8 cellular contexts compared by ENCODE assay signal in genomic region chr9:95316274-95316673, GRCh38. TPM values are rescaled to one million over a fixed set of nuclear protein-coding genes. Genes with fewer than 3 reads are reported as not detected.
DNase-seq lines count a peak whose midpoint lies in the region; ATAC-seq, FAIRE-seq and TF ChIP-seq lines count a peak whose summit lies in the region.

No MANE protein-coding gene starts in this region.

- TF ChIP-seq RAD21 in IMR-90 (IDR thresholded peaks at IDR 0.05; ENCODE audit: low read length), result no peak
- no peak for TF ChIP-seq RAD21 in GM12878 (IDR thresholded peaks at IDR 0.05; ENCODE audit: insufficient read depth, low read depth, low read length)

- dilution Hi-C loops in IMR-90 (cut with HindIII; ENCODE audit: low sequenced_read_pairs, unreplicated experiment), result no loop called here

- peak overlapping the region; percentile 79 to 100 for H4K8ac ChIP-seq in IMR-90 (ENCODE audit: low read depth in 2 of 2, low read length in 2 of 2)

- peak overlapping the region; percentile 70 for H3K18ac ChIP-seq in IMR-90 (ENCODE audit: low read depth, low read length)

- DNase-seq in AG04450 (ENCODE audit: low read depth, low spot score), result no peak
- no peak for DNase-seq in IMR-90
- DNase-seq in GM12878 (ENCODE audit: low read depth, low spot score), result no peak
- DNase-seq in NCI-H2107 (lab: John Stamatoyannopoulos, UW), result no peak
- no peak for DNase-seq in T-helper 9 cell
- no peak for DNase-seq in kidney glomerular epithelial cell (lab: John Stamatoyannopoulos, UW)
- no peak for DNase-seq in midbrain (lab: John Stamatoyannopoulos, UW)

- H4K20me1 ChIP-seq in IMR-90 (ENCODE audit: insufficient read depth, low read length) (no peaks in the 10 kb centered on the region), GM12878 (ENCODE audit: control insufficient read depth, insufficient read depth) (no peaks in the 10 kb centered on the region)

- H3K14ac ChIP-seq in IMR-90 (replicated peaks; ENCODE audit: low read depth, low read length), result peak overlapping the region; percentile 50

- ATAC-seq in IMR-90 (ENCODE audit: low read depth), result no peak
- ATAC-seq in GM12878, result no peak

- SMC1A ChIA-PET in GM12878 (lab: Charles Lee; ENCODE audit: uncharacterized antibody, unreplicated experiment), result interaction anchor here (0.8 to 1.5 kb wide), 3 partner anchors 11 to 35 kb away, joined by 3 read pairs; no protein-coding TSS in a partner anchor

- no peak overlapping the region for H3K27ac ChIP-seq in AG04450 (ENCODE audit: low read depth, low read length)
- H3K27ac ChIP-seq in IMR-90 (ENCODE audit: insufficient read depth, low read length), result peak overlapping the region; percentile 90; the same call in 1 of the 2 replicates
- H3K27ac ChIP-seq in GM12878 (ENCODE audit: control insufficient read depth, insufficient read depth), result peak overlapping the region; percentile 46; the same call in 1 of the 2 replicates

- H3K9ac ChIP-seq in IMR-90 (ENCODE audit: low read depth, low read length) (peak overlapping the region; percentile 96), GM12878 (ENCODE audit: control insufficient read depth, insufficient read depth, low read length) (peak overlapping the region; percentile 86)

- H2BK15ac ChIP-seq in IMR-90 (ENCODE audit: low read depth, low read length), result 0 out of 3 replicates have a peak overlapping the region, but pooled peaks have one; percentile 42

- H3K4me1 ChIP-seq in IMR-90 (ENCODE audit: control insufficient read depth, insufficient read depth, low read length), result peaks cover 4% of the 10 kb centered on the region
- H3K4me1 ChIP-seq in GM12878 (ENCODE audit: control insufficient read depth, insufficient read depth, low read length), result peaks cover 7% of the 10 kb centered on the region
- peaks cover 14% of the 10 kb centered on the region for H3K4me1 ChIP-seq in mononuclear cell (ENCODE audit: insufficient read depth, low read length)

- 14% methylated on average over 1 of the region's 3 CpGs; no CpG with 5 or more reads in 1 of the 2 experiments for WGBS in IMR-90 (ENCODE audit: extremely low coverage in 2 of 2, insufficient read length in 1 of 2), 2 experiments
- 55% methylated on average over 3 of the region's 3 CpGs for WGBS in GM12878 (ENCODE audit: insufficient coverage, insufficient replicate concordance, low lambda C conversion rate, missing lambda C conversion rate)

- peak overlapping the region; percentile 51; the same call in 1 of the 2 replicates for H2BK120ac ChIP-seq in IMR-90 (ENCODE audit: low read depth, low read length)

- TF ChIP-seq EP300 in GM12878 (IDR thresholded peaks at IDR 0.05; ENCODE audit: borderline replicate concordance in 1 of 2, control insufficient read depth in 1 of 2, low read depth in 2 of 2, low read length in 2 of 2), result no peak

- RAD21 ChIA-PET in GM12878 (lab: Charles Lee; ENCODE audit: unreplicated experiment), result interaction anchor here (1.1 to 1.3 kb wide), 2 partner anchors 51 to 112 kb away, joined by 3 to 5 read pairs; no protein-coding TSS in a partner anchor

- H2AFZ ChIP-seq in IMR-90 (replicated peaks; ENCODE audit: low read length, poor library complexity) (no peak overlapping the region), GM12878 (ENCODE audit: control insufficient read depth, low read depth, low read length) (peak overlapping the region; percentile 77)

- FAIRE-seq in GM12878 (lab: Jason Lieb, UNC), result no peak

- H3K27me3 ChIP-seq in AG04450 (ENCODE audit: control insufficient read depth, insufficient read depth, low read length) (no peaks in the 10 kb centered on the region), IMR-90 (ENCODE audit: control insufficient read depth, insufficient read depth, low read length) (no peaks in the 10 kb centered on the region), GM12878 (replicated peaks in 1 of 2; ENCODE audit: control insufficient read depth in 2 of 2, insufficient read depth in 2 of 2, low read length in 1 of 2) (no peaks in the 10 kb centered on the region), mononuclear cell (ENCODE audit: insufficient read depth, low read length) (peaks cover 10% of the 10 kb centered on the region)

- H3K4me3 ChIP-seq in AG04450 (ENCODE audit: low read depth, low read length), result peak overlapping the region; percentile 88
- H3K4me3 ChIP-seq in IMR-90 (ENCODE audit: insufficient read depth, low read depth, low read length), result peak overlapping the region; percentile 99
- H3K4me3 ChIP-seq in GM12878, result peak overlapping the region; percentile 78
- peak overlapping the region; percentile 98 for H3K4me3 ChIP-seq in mononuclear cell (ENCODE audit: low read length)

- H2BK20ac ChIP-seq in IMR-90 (ENCODE audit: low read depth, low read length), result no peak overlapping the region; the same call in 1 of the 2 replicates

- H3K56ac ChIP-seq in IMR-90 (ENCODE audit: extremely low read depth, insufficient read depth, low read length), result peak overlapping the region; percentile 93

- H3K9me1 ChIP-seq in IMR-90 (ENCODE audit: insufficient read depth, low read length), result peaks cover 10% of the 10 kb centered on the region; the same call in 1 of the 2 replicates

- peaks cover 3% of the 10 kb centered on the region for H3K79me2 ChIP-seq in GM12878 (ENCODE audit: control insufficient read depth, insufficient read depth, low read length)

- no peak for TF ChIP-seq CTCF in AG04450 (IDR thresholded peaks at IDR 0.05; ENCODE audit: low read depth, low read length)
- no peak for TF ChIP-seq CTCF in IMR-90 (conservative IDR thresholded peaks at IDR 0.05; ENCODE audit: low read depth, low read length)
- TF ChIP-seq CTCF in GM12878 (IDR thresholded peaks at IDR 0.05 in 2 of 3, conservative IDR thresholded peaks at IDR 0.05 in 1 of 3; ENCODE audit: control insufficient read depth in 2 of 3, extremely low read depth in 1 of 3, insufficient read depth in 1 of 3, low read depth in 3 of 3, low read length in 3 of 3), result no peak

- H3K23ac ChIP-seq in IMR-90 (ENCODE audit: low read depth, low read length), result peak overlapping the region; percentile 95

- intact Hi-C loops in IMR-90 (cut with micrococcal nuclease), result loop anchor here (2.0 to 5.0 kb wide), 4 partner anchors 147 to 901 kb away; partner anchors contain the start of gene ERCC6L2
- intact Hi-C loops in GM12878 (cut with micrococcal nuclease; ENCODE audit: unreplicated experiment), result loop anchor here (2.0 kb wide), 1 partner anchor 191 kb away; no protein-coding TSS in a partner anchor

- BruUV-seq in IMR-90 (replicated peaks; lab: Mats Ljungman, UMichigan), result no TSS peak
- no TSS peak for BruUV-seq in GM12878 (replicated peaks; lab: Mats Ljungman, UMichigan)

- peaks cover 13 to 36% of the 10 kb centered on the region in 2 experiments for H3K79me1 ChIP-seq in IMR-90 (ENCODE audit: low read depth in 1 of 2, low read length in 2 of 2)

- H2AK9ac ChIP-seq in IMR-90 (replicated peaks; ENCODE audit: low read depth, low read length, poor library complexity), result peak overlapping the region; percentile 4

- H4K5ac ChIP-seq in IMR-90 (ENCODE audit: low read depth, low read length), result peak overlapping the region; percentile 86

- peak overlapping the region; percentile 57 for H2BK5ac ChIP-seq in IMR-90 (ENCODE audit: low read depth, low read length, poor library complexity, severe bottlenecking)

- no peaks in the 10 kb centered on the region for H3K36me3 ChIP-seq in IMR-90 (ENCODE audit: control insufficient read depth, insufficient read depth, low read length)
- no peaks in the 10 kb centered on the region for H3K36me3 ChIP-seq in GM12878 (ENCODE audit: control insufficient read depth in 2 of 2, insufficient read depth in 2 of 2, low read length in 1 of 2)

- TF ChIP-seq POLR2A in IMR-90 (IDR thresholded peaks at IDR 0.05; ENCODE audit: low read depth, low read length) (no peak), GM12878 (IDR thresholded peaks at IDR 0.05; ENCODE audit: low read depth, low read length) (no peak)

- H2AK5ac ChIP-seq in IMR-90 (ENCODE audit: low read depth, low read length), result peak overlapping the region; percentile 41; the same call in 1 of the 2 replicates

- peak overlapping the region; percentile 77 for H3K4ac ChIP-seq in IMR-90 (ENCODE audit: low read depth, low read length)

- in situ Hi-C loops in IMR-90 (cut with MboI; ENCODE audit: low sequenced_read_pairs), result loop anchor here (10.0 kb wide), 1 partner anchor 199 kb away; the partner anchor contains the start of gene PTCH1
- in situ Hi-C loops in GM12878 (cut with MboI), result no loop called here

- peak overlapping the region; percentile 69; the same call in 1 of the 2 replicates for H4K91ac ChIP-seq in IMR-90 (ENCODE audit: insufficient read depth, low read depth, low read length)

- H3K4me2 ChIP-seq in IMR-90 (ENCODE audit: low read depth, low read length) (peak overlapping the region; percentile 97), GM12878 (ENCODE audit: control insufficient read depth, insufficient read depth) (peak overlapping the region; percentile 68; the same call in 1 of the 2 replicates)

- H3K9me3 ChIP-seq in AG04450 (ENCODE audit: control insufficient read depth, insufficient read depth, low read length) (peaks cover 4% of the 10 kb centered on the region; the same call in 1 of the 2 replicates), IMR-90 (ENCODE audit: control insufficient read depth, insufficient read depth, low read length) (no peaks in the 10 kb centered on the region), GM12878 (replicated peaks; ENCODE audit: control insufficient read depth, insufficient read depth, low read length) (no peaks in the 10 kb centered on the region), mononuclear cell (ENCODE audit: low read depth, low read length) (no peaks in the 10 kb centered on the region)

- CTCF ChIA-PET in AG04450 (lab: Charles Lee) (interaction anchor here (0.6 kb wide), 2 partner anchors 22 to 167 kb away, joined by 3 to 4 read pairs; no protein-coding TSS in a partner anchor), IMR-90 (lab: Yijun Ruan, JAX) (no interaction called here), GM12878 (lab: Yijun Ruan, JAX) (interaction anchor here (0.6 to 1.0 kb wide), 3 partner anchors 20 to 258 kb away, joined by 3 to 4 read pairs (median 3); no protein-coding TSS in a partner anchor)

- POLR2A ChIA-PET in AG04450 (lab: Yijun Ruan, JAX) (interaction anchor here (1.1 kb wide), 1 partner anchor 32 kb away, joined by 3 read pairs; no protein-coding TSS in a partner anchor), IMR-90 (lab: Charles Lee; ENCODE audit: unreplicated experiment) (no interaction called here), GM12878 (lab: Charles Lee) (interaction anchor here (1.4 kb wide), 1 partner anchor 171 kb away, joined by 3 read pairs; no protein-coding TSS in a partner anchor)

RNA-seq across cellular contexts. Expression of gene FANCC, which starts 1.2 kb away (rescaled TPM):
- polyA plus RNA-seq in AG04450 (2011; rRNA removed) (8.3 and 10.8 TPM in 2 replicates), IMR-90 (2012; rRNA removed) (4.0 and 4.7 TPM in 2 replicates), GM12878 (2011; rRNA removed) (14.5 and 21.7 TPM in 2 replicates), GM12878 (2014; fragmentation: Illumina TruSeq; extraction: Trizol) (8.8 and 17.3 TPM in 2 replicates), GM12878 (2014; fragmentation: Nextera tagmentation; extraction: Ambion mirVana) (1 to 10 TPM; 1.2 to 1.9 TPM), GM12878 (2014; rRNA removed) (9.1 and 9.8 TPM in 2 replicates), GM12878 (2016; fragmentation: Nextera tagmentation; extraction: Ambion mirVana) (10 to 100 TPM; 16.0 to 16.8 TPM)
- 11.1 and 11.5 TPM in 2 replicates for polyA minus RNA-seq in AG04450 (2011; rRNA and poly(A)+ RNA removed)
- total RNA-seq in IMR-90 (2012; rRNA removed) (6.3 and 6.4 TPM in 2 replicates), GM12878 (2014; rRNA removed) (6.6 and 8.5 TPM in 2 replicates), GM12878 (2014; rRNA removed; fragmentation: Illumina TruSeq; extraction: Trizol) (10.7 and 11.4 TPM in 2 replicates), GM12878 (2021) (11.3 TPM in 2 replicates), mononuclear cell (3.8 TPM)
- 2.7 and 2.9 TPM in 2 replicates for polyA plus RNA-seq in IMR-90 (2012; cell fraction: cytosol; rRNA removed)
- polyA plus RNA-seq in IMR-90 (2012; cell fraction: nucleus; rRNA removed; ENCODE audit: low replicate concordance), result 4.8 and 6.6 TPM in 2 replicates
- 38.1 and 39.6 TPM in 2 replicates for total RNA-seq in GM12878 (2013; cell fraction: nucleolus; rRNA removed)
- 6.2 TPM for polyA plus RNA-seq in GM12878 (2011; ENCODE audit: low read depth)
- 10.2 and 12.4 TPM in 2 replicates for polyA plus RNA-seq in GM12878 (2011; cell fraction: cytosol; rRNA removed)
- polyA plus RNA-seq in GM12878 (2011; cell fraction: nucleus; rRNA removed), result 11.6 and 14.5 TPM in 2 replicates
- 3.4 and 5.0 TPM in 2 replicates for polyA plus RNA-seq in GM12878 (2012)
- polyA minus RNA-seq in GM12878 (2011; rRNA and poly(A)+ RNA removed), result 15.5 and 25.5 TPM in 2 replicates
- 4.3 and 7.8 TPM in 2 replicates for polyA minus RNA-seq in GM12878 (2011; cell fraction: cytosol; rRNA and poly(A)+ RNA removed)
- 25.5 and 39.2 TPM in 2 replicates for polyA minus RNA-seq in GM12878 (2011; cell fraction: nucleus; rRNA and poly(A)+ RNA removed)
